ENCODE assay signal across 15 cellular contexts in genomic region chr19:41533691-41534090, GRCh38. TPM values are rescaled to one million over a fixed set of nuclear protein-coding genes. Genes with fewer than 3 reads are reported as not detected.
DNase-seq lines count a peak whose midpoint lies in the region; ATAC-seq and TF ChIP-seq lines count a peak whose summit lies in the region.
"Had no signal": no experiment of that assay in that cellular context is flagged by ENCODE, and none has a peak within 500 bp of the region (broad histone marks: within the 10 kb centered on the region; RNA-seq: fewer than 3 reads in every experiment).

No MANE protein-coding gene starts in this region.

- H3K9me2 ChIP-seq in MM.1S (replicated peaks; ENCODE audit: insufficient read depth, low read length): no peaks in the 10 kb centered on the region

- peaks cover 4% of the 10 kb centered on the region for H3K36me3 Mint-ChIP-seq in activated T-cell treated with anti-CD3 and anti-CD28 coated beads, Interleukin-2, amount 50 U/mL, for 4 hours (ENCODE audit: insufficient read depth)
- peaks cover 21% of the 10 kb centered on the region for H3K36me3 Mint-ChIP-seq in activated T-helper 1 cell treated with anti-CD3 and anti-CD28 coated beads, Interleukin-12 subunit alpha, Interleukin-12 subunit beta, Interleukin-2, Interleukin-4 antibody, amounts not matched to agents 30 ng/mL and 10 ng/mL and 1 ng/mL, durations not matched to agents 14 hours and 24 hours and 36 hours (ENCODE audit: low read depth)
- H3K36me3 Mint-ChIP-seq in stimulated activated effector memory CD8-positive, alpha-beta T cell treated with anti-CD3 and anti-CD28 coated beads, Interleukin-12 subunit alpha, Interleukin-12 subunit beta, amount 100 ng/mL, for 72 hours: peaks cover 18% of the 10 kb centered on the region
- no peaks in the 10 kb centered on the region for H3K36me3 Mint-ChIP-seq in mesothelial cell of epicardium
- no peaks in the 10 kb centered on the region for H3K36me3 Mint-ChIP-seq in neural progenitor cell

- peak overlapping the region; percentile 60 for H3K4me3 Mint-ChIP-seq in activated T-cell treated with anti-CD3 and anti-CD28 coated beads, Interleukin-2, amount 50 U/mL, for 4 hours
- peak overlapping the region; percentile 82 for H3K4me3 Mint-ChIP-seq in activated T-helper 1 cell treated with anti-CD3 and anti-CD28 coated beads, Interleukin-12 subunit alpha, Interleukin-12 subunit beta, Interleukin-2, Interleukin-4 antibody, amounts not matched to agents 30 ng/mL and 10 ng/mL and 1 ng/mL, durations not matched to agents 14 hours and 24 hours and 36 hours
- peak overlapping the region; percentile 19 for H3K4me3 Mint-ChIP-seq in stimulated activated effector memory CD8-positive, alpha-beta T cell treated with anti-CD3 and anti-CD28 coated beads, Interleukin-12 subunit alpha, Interleukin-12 subunit beta, amount 100 ng/mL, for 72 hours
- no peak overlapping the region for H3K4me3 Mint-ChIP-seq in mesothelial cell of epicardium
- H3K4me3 Mint-ChIP-seq in neural progenitor cell: no peak overlapping the region

- no peak overlapping the region for H2AFZ ChIP-seq in MM.1S (ENCODE audit: low read length)
- H2AFZ ChIP-seq in neural progenitor cell (replicated peaks): no peak overlapping the region
- H2AFZ ChIP-seq: GM23248 had no signal

- H3K27me3 ChIP-seq in MM.1S (replicated peaks; ENCODE audit: insufficient read depth, low read length): no peaks in the 10 kb centered on the region
- H3K27me3 ChIP-seq in neural progenitor cell: no peaks in the 10 kb centered on the region
- H3K27me3 ChIP-seq: right atrium auricular region, thyroid gland had no signal

- H3K9me3 Mint-ChIP-seq in activated T-cell treated with anti-CD3 and anti-CD28 coated beads, Interleukin-2, amount 50 U/mL, for 4 hours: peaks cover 21% of the 10 kb centered on the region
- H3K9me3 Mint-ChIP-seq in activated T-helper 1 cell treated with anti-CD3 and anti-CD28 coated beads, Interleukin-12 subunit alpha, Interleukin-12 subunit beta, Interleukin-2, Interleukin-4 antibody, amounts not matched to agents 30 ng/mL and 10 ng/mL and 1 ng/mL, durations not matched to agents 14 hours and 24 hours and 36 hours: peaks cover 23% of the 10 kb centered on the region
- H3K9me3 Mint-ChIP-seq in stimulated activated effector memory CD8-positive, alpha-beta T cell treated with anti-CD3 and anti-CD28 coated beads, Interleukin-12 subunit alpha, Interleukin-12 subunit beta, amount 100 ng/mL, for 72 hours: no peaks in the 10 kb centered on the region
- H3K9me3 Mint-ChIP-seq in mesothelial cell of epicardium: peaks cover 72% of the 10 kb centered on the region
- H3K9me3 Mint-ChIP-seq in neural progenitor cell: peaks cover 11% of the 10 kb centered on the region

- peaks cover 54% of the 10 kb centered on the region for H3F3A ChIP-seq in MM.1S (ENCODE audit: insufficient read depth, low read length)
- H3F3A ChIP-seq in neural progenitor cell (ENCODE audit: low read depth): no peaks in the 10 kb centered on the region

- H3K9me3 ChIP-seq in MM.1S (replicated peaks; ENCODE audit: insufficient read depth, low read length) (no peaks in the 10 kb centered on the region), neural progenitor cell (ENCODE audit: low read depth) (no peaks in the 10 kb centered on the region)
- H3K9me3 ChIP-seq: thyroid gland had no signal

- intact Hi-C loops in activated T-helper 1 cell treated with anti-CD3 and anti-CD28 coated beads, Interleukin-12 subunit alpha, Interleukin-12 subunit beta, Interleukin-2, Interleukin-4 antibody, amounts not matched to agents 30 ng/mL and 10 ng/mL and 1 ng/mL, durations not matched to agents 14 hours and 24 hours and 36 hours (cut with micrococcal nuclease): loop anchor here (2.0 to 5.0 kb wide), 3 partner anchors 15 to 271 kb away; partner anchors contain the start of genes BCKDHA, EXOSC5 and HNRNPUL1

- TF ChIP-seq CTCF in MM.1S (IDR thresholded peaks at IDR 0.05; ENCODE audit: low read length) (no peak), mesothelial cell of epicardium (IDR thresholded peaks at IDR 0.05; ENCODE audit: unreplicated experiment) (no peak), neural progenitor cell (IDR thresholded peaks at IDR 0.05) (no peak)

- peak overlapping the region; percentile 80 for H3K27ac Mint-ChIP-seq in activated T-helper 1 cell treated with anti-CD3 and anti-CD28 coated beads, Interleukin-12 subunit alpha, Interleukin-12 subunit beta, Interleukin-2, Interleukin-4 antibody, amounts not matched to agents 30 ng/mL and 10 ng/mL and 1 ng/mL, durations not matched to agents 14 hours and 24 hours and 36 hours
- no peak overlapping the region for H3K27ac Mint-ChIP-seq in stimulated activated effector memory CD8-positive, alpha-beta T cell treated with anti-CD3 and anti-CD28 coated beads, Interleukin-12 subunit alpha, Interleukin-12 subunit beta, amount 100 ng/mL, for 72 hours
- H3K27ac Mint-ChIP-seq in mesothelial cell of epicardium: no peak overlapping the region
- no peak overlapping the region for H3K27ac Mint-ChIP-seq in neural progenitor cell

- H3K36me3 ChIP-seq in MM.1S (replicated peaks; ENCODE audit: insufficient read depth, low read length) (peaks cover 12% of the 10 kb centered on the region), neural progenitor cell (no peaks in the 10 kb centered on the region)
- H3K36me3 ChIP-seq: right atrium auricular region, thyroid gland had no signal

- peaks cover 85% of the 10 kb centered on the region for H3K4me1 ChIP-seq in MM.1S (ENCODE audit: low read length)
- H3K4me1 ChIP-seq in neural progenitor cell: no peaks in the 10 kb centered on the region

- no peaks in the 10 kb centered on the region for H3K27me3 Mint-ChIP-seq in activated T-cell treated with anti-CD3 and anti-CD28 coated beads, Interleukin-2, amount 50 U/mL, for 4 hours (ENCODE audit: low read depth)
- H3K27me3 Mint-ChIP-seq in activated T-helper 1 cell treated with anti-CD3 and anti-CD28 coated beads, Interleukin-12 subunit alpha, Interleukin-12 subunit beta, Interleukin-2, Interleukin-4 antibody, amounts not matched to agents 30 ng/mL and 10 ng/mL and 1 ng/mL, durations not matched to agents 14 hours and 24 hours and 36 hours (ENCODE audit: insufficient read depth): no peaks in the 10 kb centered on the region
- no peaks in the 10 kb centered on the region for H3K27me3 Mint-ChIP-seq in mesothelial cell of epicardium (ENCODE audit: low read depth)
- peaks cover 8% of the 10 kb centered on the region for H3K27me3 Mint-ChIP-seq in neural progenitor cell (ENCODE audit: insufficient read depth, low read depth)

- H4K20me1 ChIP-seq in MM.1S (ENCODE audit: insufficient read depth, low read length): no peaks in the 10 kb centered on the region
- H4K20me1 ChIP-seq in neural progenitor cell (ENCODE audit: low read depth): no peaks in the 10 kb centered on the region

- no peak for DNase-seq in activated T-cell treated with anti-CD3 and anti-CD28 coated beads, Interleukin-2, amount 50 U/mL, for 4 hours
- no peak for DNase-seq in activated T-cell treated with anti-CD3 and anti-CD28 coated beads, Interleukin-2, amount 50 U/mL, for 1 hour
- DNase-seq in MM.1S (no peak), HPDE6-E6E7 (ENCODE audit: extremely low spot score) (no peak), mesothelial cell of epicardium (ENCODE audit: low spot score in 2 of 2, unreplicated experiment in 2 of 2) (no peak), neural progenitor cell (ENCODE audit: low spot score) (no peak)
- no peak for DNase-seq in activated T-helper 1 cell treated with anti-CD3 and anti-CD28 coated beads, Interleukin-12 subunit alpha, Interleukin-12 subunit beta, Interleukin-2, Interleukin-4 antibody, amounts not matched to agents 30 ng/mL and 10 ng/mL and 1 ng/mL, durations not matched to agents 14 hours and 24 hours and 36 hours (ENCODE audit: low spot score)
- DNase-seq in stimulated activated effector memory CD8-positive, alpha-beta T cell treated with anti-CD3 and anti-CD28 coated beads, Interleukin-12 subunit alpha, Interleukin-12 subunit beta, amount 100 ng/mL, for 72 hours (ENCODE audit: low spot score in 2 of 2): no peak
- DNase-seq: anterior cingulate cortex; GM23248; NCI-H1105; SHP77 treated with DMSO at 0.1 percent for 48 hours; stimulated activated CD4-positive, alpha-beta T cell treated with anti-CD3 and anti-CD28 coated beads, Interleukin-2, amount 100 ng/mL, for 24 hours; thyroid gland had no signal

- H3K9ac ChIP-seq in MM.1S (ENCODE audit: low read length): peak overlapping the region; percentile 72
- no peak overlapping the region for H3K9ac ChIP-seq in neural progenitor cell
- H3K9ac ChIP-seq: GM23248 had no signal

- H3K4me3 ChIP-seq in MM.1S (ENCODE audit: low read length): peak overlapping the region; percentile 25; the same call in 1 of the 2 replicates
- no peak overlapping the region for H3K4me3 ChIP-seq in neural progenitor cell
- H3K4me3 ChIP-seq: GM23248, right atrium auricular region, thyroid gland had no signal

- peaks cover 70% of the 10 kb centered on the region for H3K4me1 Mint-ChIP-seq in activated T-cell treated with anti-CD3 and anti-CD28 coated beads, Interleukin-2, amount 50 U/mL, for 4 hours (ENCODE audit: low read depth)
- peaks cover 91% of the 10 kb centered on the region for H3K4me1 Mint-ChIP-seq in activated T-helper 1 cell treated with anti-CD3 and anti-CD28 coated beads, Interleukin-12 subunit alpha, Interleukin-12 subunit beta, Interleukin-2, Interleukin-4 antibody, amounts not matched to agents 30 ng/mL and 10 ng/mL and 1 ng/mL, durations not matched to agents 14 hours and 24 hours and 36 hours (ENCODE audit: low read depth)
- H3K4me1 Mint-ChIP-seq in stimulated activated effector memory CD8-positive, alpha-beta T cell treated with anti-CD3 and anti-CD28 coated beads, Interleukin-12 subunit alpha, Interleukin-12 subunit beta, amount 100 ng/mL, for 72 hours: peaks cover 57% of the 10 kb centered on the region
- H3K4me1 Mint-ChIP-seq in mesothelial cell of epicardium (no peaks in the 10 kb centered on the region), neural progenitor cell (peaks cover 10% of the 10 kb centered on the region)

- peaks cover 43% of the 10 kb centered on the region for H3K79me2 ChIP-seq in MM.1S (ENCODE audit: low read length)
- no peaks in the 10 kb centered on the region for H3K79me2 ChIP-seq in neural progenitor cell (ENCODE audit: low read depth)

- no peak for ATAC-seq in activated T-cell treated with anti-CD3 and anti-CD28 coated beads, Interleukin-2, amount 50 U/mL, for 4 hours
- no peak for ATAC-seq in stimulated activated effector memory CD8-positive, alpha-beta T cell treated with anti-CD3 and anti-CD28 coated beads, Interleukin-12 subunit alpha, Interleukin-12 subunit beta, amount 100 ng/mL, for 72 hours

- peak overlapping the region; percentile 99 for H3K27ac ChIP-seq in MM.1S (ENCODE audit: low read length)
- no peak overlapping the region for H3K27ac ChIP-seq in neural progenitor cell
- H3K27ac ChIP-seq: GM23248, right atrium auricular region, thyroid gland had no signal

- H3K4me2 ChIP-seq in MM.1S (ENCODE audit: low read depth, low read length): peak overlapping the region; percentile 84
- no peak overlapping the region for H3K4me2 ChIP-seq in neural progenitor cell

RNA-seq across cellular contexts. Expression of gene CEACAM21, which starts 42.3 kb away (rescaled TPM):
- 10 to 100 TPM in 2 of 3 donors, 1 to 10 TPM in 1; 6.1 to 12.9 (median 11.0) TPM for total RNA-seq in activated T-cell treated with anti-CD3 and anti-CD28 coated beads, Interleukin-2, amount 50 U/mL, for 4 hours
- 34.1 and 38.5 TPM in 2 replicates for total RNA-seq in activated T-helper 1 cell treated with anti-CD3 and anti-CD28 coated beads, Interleukin-12 subunit alpha, Interleukin-12 subunit beta, Interleukin-2, Interleukin-4 antibody, amounts not matched to agents 30 ng/mL and 10 ng/mL and 1 ng/mL, durations not matched to agents 14 hours and 24 hours and 36 hours
- total RNA-seq in mesothelial cell of epicardium: not detected in 3 replicates
- 0.19 TPM in 1 of 2 replicates, not detected in the other for total RNA-seq in neural progenitor cell (ENCODE audit: low replicate concordance)
- total RNA-seq: GM23248 had no signal

Comparison
In these comparisons a context has a peak if more than half of its experiments do, and no peak if none do; other contexts are left out.
1. H3K4me3 Mint-ChIP-seq: peak in activated T-cell treated with anti-CD3 and anti-CD28 coated beads, Interleukin-2, amount 50 U/mL, for 4 hours (single experiment), activated T-helper 1 cell treated with anti-CD3 and anti-CD28 coated beads, Interleukin-12 subunit alpha, Interleukin-12 subunit beta, Interleukin-2, Interleukin-4 antibody, amounts not matched to agents 30 ng/mL and 10 ng/mL and 1 ng/mL, durations not matched to agents 14 hours and 24 hours and 36 hours (single experiment) and stimulated activated effector memory CD8-positive, alpha-beta T cell treated with anti-CD3 and anti-CD28 coated beads, Interleukin-12 subunit alpha, Interleukin-12 subunit beta, amount 100 ng/mL, for 72 hours (single experiment); none in mesothelial cell of epicardium (single experiment) and neural progenitor cell (single experiment).